Comparison of ENCODE assay signal across 1 cellular context in genomic region chr16:89191033-89191900, GRCh38.
TF ChIP-seq lines count a peak whose summit lies in the region.

No MANE protein-coding gene starts in this region.

TF ChIP-seq in HepG2, 621 proteins besides CTCF, POLR2A, EP300 and RAD21 (continued from another document and continues in another):
- no peak; the same call in 1 of the 2 replicates for TF ChIP-seq AHDC1 (CRISPR knock-in tag; IDR thresholded peaks at IDR 0.05; ENCODE audit: borderline replicate concordance)
- TF ChIP-seq IRF2 (CRISPR knock-in tag; IDR thresholded peaks at IDR 0.05): peak; percentile 51; the same call in 1 of the 2 replicates
- TF ChIP-seq ARID2 (CRISPR knock-in tag; IDR thresholded peaks at IDR 0.05; ENCODE audit: borderline replicate concordance): 0 out of 2 replicates have a peak, but pooled peaks have one; percentile 38
- TF ChIP-seq ZNF513 (CRISPR knock-in tag; conservative IDR thresholded peaks at IDR 0.05): no peak; the same call in 1 of the 2 replicates
- TF ChIP-seq ZBTB33 (CRISPR knock-in tag; IDR thresholded peaks at IDR 0.05): no peak; the same call in 1 of the 2 replicates
- TF ChIP-seq ZNF367 (CRISPR knock-in tag; IDR thresholded peaks at IDR 0.05; ENCODE audit: borderline replicate concordance): no peak
- TF ChIP-seq ZNF10 (CRISPR knock-in tag; IDR thresholded peaks at IDR 0.05; ENCODE audit: borderline replicate concordance, low read depth): no peak
- peak; percentile 50 for TF ChIP-seq IRF9 (CRISPR knock-in tag; IDR thresholded peaks at IDR 0.05; ENCODE audit: borderline replicate concordance)
- TF ChIP-seq ZNF512 (CRISPR knock-in tag; IDR thresholded peaks at IDR 0.05): no peak
- TF ChIP-seq FIP1L1 (IDR thresholded peaks at IDR 0.05; ENCODE audit: borderline replicate concordance, insufficient read depth, low read depth, low read length): no peak
- no peak for TF ChIP-seq ZNF629 (CRISPR knock-in tag; conservative IDR thresholded peaks at IDR 0.05)
- TF ChIP-seq HNF1A (IDR thresholded peaks at IDR 0.05; ENCODE audit: low read depth): no peak
- TF ChIP-seq HNF1A (CRISPR knock-in tag; IDR thresholded peaks at IDR 0.05; ENCODE audit: borderline replicate concordance): no peak
- no peak for TF ChIP-seq FOXC1 (CRISPR knock-in tag; IDR thresholded peaks at IDR 0.05; ENCODE audit: borderline replicate concordance)
- TF ChIP-seq ARHGAP35 (CRISPR knock-in tag; IDR thresholded peaks at IDR 0.05; ENCODE audit: borderline replicate concordance): peak; percentile 62; the same call in 1 of the 2 replicates
- no peak for TF ChIP-seq ZBTB40 (IDR thresholded peaks at IDR 0.05)
- TF ChIP-seq ZBTB40 (CRISPR knock-in tag; IDR thresholded peaks at IDR 0.05): peak; percentile 86
- peak; percentile 78 for TF ChIP-seq HOXA3 (CRISPR knock-in tag; IDR thresholded peaks at IDR 0.05)
- TF ChIP-seq BCL3 (CRISPR knock-in tag; IDR thresholded peaks at IDR 0.05): no peak
- TF ChIP-seq ZSCAN20 (CRISPR knock-in tag; IDR thresholded peaks at IDR 0.05; ENCODE audit: borderline replicate concordance): no peak
- peak; percentile 18; the same call in 1 of the 2 replicates for TF ChIP-seq ZNF777 (CRISPR knock-in tag; IDR thresholded peaks at IDR 0.05)
